ENCODE assay signal across 21 cellular contexts in the genomic region with DNA sequence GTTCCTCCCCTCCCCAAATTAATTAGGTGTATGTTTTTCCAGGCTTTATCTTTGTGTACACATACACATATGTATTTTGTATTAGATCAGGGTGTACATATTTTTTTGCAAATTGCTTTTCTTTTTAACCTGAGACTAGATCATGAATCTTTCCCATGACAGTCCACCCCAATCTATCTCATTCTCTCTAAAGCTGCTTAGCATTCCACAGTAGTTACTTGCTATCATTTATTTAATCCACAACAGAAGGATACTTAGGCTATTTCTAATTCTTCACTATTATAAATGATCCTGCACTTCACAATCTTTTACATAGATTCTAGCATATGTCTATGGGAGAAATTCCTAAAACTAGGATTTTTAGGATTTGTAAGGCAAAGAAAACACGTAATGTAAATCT. TPM values are rescaled to one million over a fixed set of nuclear protein-coding genes. Genes with fewer than 3 reads are reported as not detected.
DNase-seq lines count a peak whose midpoint lies in the region; ATAC-seq and TF ChIP-seq lines count a peak whose summit lies in the region.
"Had no signal": no experiment of that assay in that cellular context is flagged by ENCODE, and none has a peak within 500 bp of the region (broad histone marks: within the 10 kb centered on the region; RNA-seq: fewer than 3 reads in every experiment).

No MANE protein-coding gene starts in this region.

- H3K36me3 ChIP-seq in cardiac muscle cell = no peaks in the 10 kb centered on the region
- H3K36me3 ChIP-seq in colonic mucosa = no peaks in the 10 kb centered on the region
- no peaks in the 10 kb centered on the region for H3K36me3 ChIP-seq in upper lobe of left lung
- H3K36me3 ChIP-seq: BLaER1 had no signal

- H3K27me3 Mint-ChIP-seq in nephron (ENCODE audit: low read depth) (no peaks in the 10 kb centered on the region), type B pancreatic cell (no peaks in the 10 kb centered on the region)

- H3K4me1 Mint-ChIP-seq in nephron (peaks cover 32% of the 10 kb centered on the region), type B pancreatic cell (ENCODE audit: unreplicated experiment) (peaks cover 59% of the 10 kb centered on the region)

- intact Hi-C loops in Right ventricle myocardium inferior (cut with DNase I) = loop anchor here (5.0 kb wide), 1 partner anchor 33 kb away; no protein-coding TSS in a partner anchor
- intact Hi-C loops in colonic mucosa (cut with DNase I) = no loop called here

- no peaks in the 10 kb centered on the region for H3K9me3 Mint-ChIP-seq in nephron
- H3K9me3 Mint-ChIP-seq in type B pancreatic cell = no peaks in the 10 kb centered on the region
- H3K9me3 Mint-ChIP-seq: CD8-positive, alpha-beta T cell had no signal

- TF ChIP-seq POLR2A in upper lobe of left lung (IDR thresholded peaks at IDR 0.05) = no peak

- H3K27ac ChIP-seq in cardiac muscle cell = peak overlapping the region; percentile 87
- H3K27ac ChIP-seq in colonic mucosa = peak overlapping the region; percentile 78
- no peak overlapping the region for H3K27ac ChIP-seq in upper lobe of left lung
- H3K27ac ChIP-seq: 22Rv1, BLaER1, GM23248, HL-60 had no signal

- H3K9ac ChIP-seq in colonic mucosa (ENCODE audit: low read depth in 2 of 2, low read length in 2 of 2) = peak overlapping the region in 1 of 2 donors; percentile 7
- H3K9ac ChIP-seq: BLaER1, GM23248 had no signal

- H3K4me3 Mint-ChIP-seq in nephron = no peak overlapping the region
- H3K4me3 Mint-ChIP-seq in type B pancreatic cell = no peak overlapping the region
- H3K4me3 Mint-ChIP-seq: CD8-positive, alpha-beta T cell had no signal

- H3K36me3 Mint-ChIP-seq in nephron (ENCODE audit: low read depth) (no peaks in the 10 kb centered on the region), type B pancreatic cell (no peaks in the 10 kb centered on the region)
- H3K36me3 Mint-ChIP-seq: CD8-positive, alpha-beta T cell had no signal

- H3K9me3 ChIP-seq in cardiac muscle cell (ENCODE audit: low read depth) (no peaks in the 10 kb centered on the region), colonic mucosa (no peaks in the 10 kb centered on the region), upper lobe of left lung (no peaks in the 10 kb centered on the region)
- H3K9me3 ChIP-seq: BLaER1 had no signal

- no peak for ATAC-seq in Right ventricle myocardium inferior
- no peak for ATAC-seq in upper lobe of left lung (ENCODE audit: low FRiP score in 2 of 2)
- ATAC-seq: CD8-positive, alpha-beta T cell; GM12878 had no signal

- peaks cover 69% of the 10 kb centered on the region for H3K4me1 ChIP-seq in cardiac muscle cell (ENCODE audit: low read depth)
- peaks cover 11% of the 10 kb centered on the region for H3K4me1 ChIP-seq in colonic mucosa
- H3K4me1 ChIP-seq in upper lobe of left lung = peaks cover 3 to 22% (median 16%) of the 10 kb centered on the region in 4 donors
- H3K4me1 ChIP-seq: BLaER1 had no signal

- no peak for DNase-seq in cardiac muscle cell (ENCODE audit: low read depth in 1 of 2, low spot score in 1 of 2)
- DNase-seq in Right ventricle myocardium inferior (ENCODE audit: missing footprints) = no peak
- no peak for DNase-seq in colonic mucosa
- DNase-seq in type B pancreatic cell (ENCODE audit: extremely low spot score, unreplicated experiment) = no peak
- DNase-seq in upper lobe of left lung = no peak
- DNase-seq in NCI-H1436 treated with DMSO at 0.1 percent for 48 hours (lab: John Stamatoyannopoulos, UW) = no peak
- DNase-seq in NCI-H524 (lab: John Stamatoyannopoulos, UW) = no peak
- DNase-seq: CD8-positive, alpha-beta T cell; DMS79 treated with DMSO at 0.1 percent for 48 hours; GDM1; GM23248; HCEC 1CT; NCI-H1417 treated with DMSO at 0.1 percent for 48 hours; NCI-H2029; NCI-H2171 treated with DMSO at 0.1 percent for 48 hours; NCI-H774 had no signal

- H3K4me3 ChIP-seq in cardiac muscle cell (no peak overlapping the region), colonic mucosa (no peak overlapping the region), upper lobe of left lung (no peak overlapping the region)
- H3K4me3 ChIP-seq: BLaER1, GM12878, GM23248 had no signal

- no peaks in the 10 kb centered on the region for H3K27me3 ChIP-seq in cardiac muscle cell
- H3K27me3 ChIP-seq in colonic mucosa = no peaks in the 10 kb centered on the region
- no peaks in the 10 kb centered on the region for H3K27me3 ChIP-seq in upper lobe of left lung
- H3K27me3 ChIP-seq: BLaER1 had no signal

- no peak for TF ChIP-seq EP300 in upper lobe of left lung (IDR thresholded peaks at IDR 0.05)

- H3K27ac Mint-ChIP-seq in nephron = peak overlapping the region; percentile 30 to 78 (median 36)
- H3K27ac Mint-ChIP-seq in type B pancreatic cell = peak overlapping the region; percentile 30
- H3K27ac Mint-ChIP-seq: CD8-positive, alpha-beta T cell had no signal

- 92 to 97% methylated on average over 1 of the region's 1 CpG for WGBS in upper lobe of left lung, 2 donors

- no peak for TF ChIP-seq CTCF in cardiac muscle cell (IDR thresholded peaks at IDR 0.05; ENCODE audit: low read depth, low read length)
- no peak for TF ChIP-seq CTCF in colonic mucosa (IDR thresholded peaks at IDR 0.05)
- TF ChIP-seq CTCF in nephron (IDR thresholded peaks at IDR 0.05; ENCODE audit: unreplicated experiment in 3 of 3) = no peak
- no peak for TF ChIP-seq CTCF in type B pancreatic cell (conservative IDR thresholded peaks at IDR 0.05)
- no peak for TF ChIP-seq CTCF in upper lobe of left lung (IDR thresholded peaks at IDR 0.05)

RNA-seq across cellular contexts. Expression of a gene that starts 43.9 kb away (rescaled TPM):
- 27.9 and 43.1 TPM in 2 replicates for total RNA-seq in cardiac muscle cell
- polyA plus RNA-seq in cardiac muscle cell = 38.3 and 59.3 TPM in 2 replicates
- 267 TPM for total RNA-seq in Right ventricle myocardium inferior
- total RNA-seq in colonic mucosa = 10 to 100 TPM; 58.2 to 59.3 TPM
- 11.2 and 20.8 TPM in 2 replicates for total RNA-seq in type B pancreatic cell (ENCODE audit: low replicate concordance)
- 10 to 100 TPM in 4 of 6 donors, 1 to 10 TPM in 2; 9.2 to 19.3 (median 14.3) TPM for total RNA-seq in upper lobe of left lung
- total RNA-seq: CD8-positive, alpha-beta T cell; GM23248 had no signal
- polyA plus RNA-seq: GM12878 had no signal

Comparison
In these comparisons a context has a peak if more than half of its experiments do, and no peak if none do; other contexts are left out.
1. H3K27ac ChIP-seq: peak in cardiac muscle cell (single experiment) and colonic mucosa (single experiment); none in upper lobe of left lung (0 of 4).